2 cellular contexts compared by ENCODE assay signal in genomic region chr11:45180158-45180887, GRCh38.
TF ChIP-seq lines count a peak whose summit lies in the region.

No MANE protein-coding gene starts in this region.

TF ChIP-seq in GM23338, 12 proteins besides CTCF, POLR2A, EP300 and RAD21:
- TF ChIP-seq EZH2 (IDR thresholded peaks at IDR 0.05; ENCODE audit: low read depth, unreplicated experiment) (no peak), NANOG (IDR thresholded peaks at IDR 0.05; ENCODE audit: borderline replicate concordance) (no peak), ZNF114 (CRISPR knock-in tag; IDR thresholded peaks at IDR 0.05) (no peak), JUNB (IDR thresholded peaks at IDR 0.05; ENCODE audit: unreplicated experiment) (no peak), EZH2phosphoT487 (IDR thresholded peaks at IDR 0.05; ENCODE audit: unreplicated experiment) (no peak), POLR2AphosphoS5 (IDR thresholded peaks at IDR 0.05; ENCODE audit: low read depth) (no peak), ZNF331 (CRISPR knock-in tag; IDR thresholded peaks at IDR 0.05; ENCODE audit: low read depth) (no peak), CREB1 (CRISPR knock-in tag; IDR thresholded peaks at IDR 0.05; ENCODE audit: low read depth) (no peak), ETS1 (IDR thresholded peaks at IDR 0.05) (no peak)
TF ChIP-seq in GM23338: peak in this region for 0.

TF ChIP-seq in H1, 55 proteins besides CTCF, POLR2A, EP300 and RAD21:
- TF ChIP-seq EZH2 (IDR thresholded peaks at IDR 0.05; ENCODE audit: low read depth, low read length, severe bottlenecking) (no peak), KDM4A (IDR thresholded peaks at IDR 0.05; ENCODE audit: low read depth, low read length, severe bottlenecking) (peak; percentile 31), RBBP5 (IDR thresholded peaks at IDR 0.05; ENCODE audit: borderline replicate concordance, low read depth, low read length) (peak; percentile 72; the same call in 1 of the 2 replicates), POLR2AphosphoS5 (IDR thresholded peaks at IDR 0.05; ENCODE audit: low read depth, low read length) (no peak), SAP30 (IDR thresholded peaks at IDR 0.05; ENCODE audit: insufficient read depth, insufficient replicate concordance, low read length) (no peak)
TF ChIP-seq in H1: peak in this region for 2.
